25 cellular contexts compared by ENCODE assay signal in genomic region chr1:75588779-75589475, GRCh38. TPM values are rescaled to one million over a fixed set of nuclear protein-coding genes. Genes with fewer than 3 reads are reported as not detected.
"Had no signal": no experiment of that assay in that cellular context is flagged by ENCODE, and none has a peak within 500 bp of the region (broad histone marks: within the 10 kb centered on the region; RNA-seq: fewer than 3 reads in every experiment).

No MANE protein-coding gene starts in this region.

- ATAC-seq: activated CD8-positive, alpha-beta memory T cell treated with anti-CD3 and anti-CD28 coated beads, Interleukin-2, amount 10 ng/mL, durations not matched to agents 7 days and 5 days; activated T-helper 17 cell treated with anti-CD3 and anti-CD28 coated beads, Interleukin-2, amount 50 U/mL, for 72 hours; left ventricle myocardium superior; psoas muscle; right lobe of liver; T-helper 17 cell had no signal

- H3K36me3 ChIP-seq: colonic mucosa, right lobe of liver, thoracic aorta, upper lobe of left lung had no signal

- FAIRE-seq: frontal cortex, kidney, small intestine had no signal

- H3K9me3 ChIP-seq: colonic mucosa, right lobe of liver, thoracic aorta, upper lobe of left lung had no signal

- H3K4me3 Mint-ChIP-seq: activated CD4-positive, alpha-beta memory T cell treated with anti-CD3 and anti-CD28 coated beads, Interleukin-2, amount 10 ng/mL, durations not matched to agents 7 days and 5 days; activated CD8-positive, alpha-beta memory T cell treated with anti-CD3 and anti-CD28 coated beads, Interleukin-2, amount 10 ng/mL, durations not matched to agents 7 days and 5 days; activated naive CD8-positive, alpha-beta T cell treated with anti-CD3 and anti-CD28 coated beads for 36 hours; activated T-helper 17 cell treated with anti-CD3 and anti-CD28 coated beads, Interleukin-2, amount 50 U/mL, for 72 hours; brain; nephron progenitor cell; stimulated activated effector memory CD8-positive, alpha-beta T cell treated with anti-CD3 and anti-CD28 coated beads, Interleukin-12 subunit alpha, Interleukin-12 subunit beta, amount 100 ng/mL, for 72 hours; T-helper 17 cell had no signal

- H3K4me1 Mint-ChIP-seq: activated CD4-positive, alpha-beta memory T cell treated with anti-CD3 and anti-CD28 coated beads, Interleukin-2, amount 10 ng/mL, durations not matched to agents 7 days and 5 days; activated CD8-positive, alpha-beta memory T cell treated with anti-CD3 and anti-CD28 coated beads, Interleukin-2, amount 10 ng/mL, durations not matched to agents 7 days and 5 days; activated naive CD8-positive, alpha-beta T cell treated with anti-CD3 and anti-CD28 coated beads for 36 hours; activated T-helper 17 cell treated with anti-CD3 and anti-CD28 coated beads, Interleukin-2, amount 50 U/mL, for 72 hours; stimulated activated effector memory CD8-positive, alpha-beta T cell treated with anti-CD3 and anti-CD28 coated beads, Interleukin-12 subunit alpha, Interleukin-12 subunit beta, amount 100 ng/mL, for 72 hours; T-helper 17 cell had no signal

- H3K27ac ChIP-seq: colonic mucosa, psoas muscle, right lobe of liver, thoracic aorta, upper lobe of left lung had no signal

- H3K27me3 ChIP-seq: colonic mucosa, right lobe of liver, upper lobe of left lung had no signal

- H3K27ac Mint-ChIP-seq: activated CD4-positive, alpha-beta memory T cell treated with anti-CD3 and anti-CD28 coated beads, Interleukin-2, amount 10 ng/mL, durations not matched to agents 7 days and 5 days; activated CD8-positive, alpha-beta memory T cell treated with anti-CD3 and anti-CD28 coated beads, Interleukin-2, amount 10 ng/mL, durations not matched to agents 7 days and 5 days; activated naive CD8-positive, alpha-beta T cell treated with anti-CD3 and anti-CD28 coated beads for 36 hours; activated T-helper 17 cell treated with anti-CD3 and anti-CD28 coated beads, Interleukin-2, amount 50 U/mL, for 72 hours; brain; nephron progenitor cell; stimulated activated effector memory CD8-positive, alpha-beta T cell treated with anti-CD3 and anti-CD28 coated beads, Interleukin-12 subunit alpha, Interleukin-12 subunit beta, amount 100 ng/mL, for 72 hours; T-helper 17 cell had no signal

- H3K4me3 ChIP-seq: colonic mucosa, psoas muscle, right lobe of liver, thoracic aorta, upper lobe of left lung had no signal

- H3K4me1 ChIP-seq: colonic mucosa, psoas muscle, right lobe of liver, upper lobe of left lung had no signal

- H3K9me3 Mint-ChIP-seq: activated CD4-positive, alpha-beta memory T cell treated with anti-CD3 and anti-CD28 coated beads, Interleukin-2, amount 10 ng/mL, durations not matched to agents 7 days and 5 days had no signal

- DNase-seq: activated CD4-positive, alpha-beta memory T cell treated with anti-CD3 and anti-CD28 coated beads, Interleukin-2, amount 10 ng/mL, durations not matched to agents 7 days and 5 days; activated CD4-positive, alpha-beta T cell treated with anti-CD3 and anti-CD28 coated beads for 4 hours; activated CD8-positive, alpha-beta memory T cell treated with anti-CD3 and anti-CD28 coated beads, Interleukin-2, amount 10 ng/mL, durations not matched to agents 7 days and 5 days; activated naive CD4-positive, alpha-beta T cell; activated naive CD8-positive, alpha-beta T cell treated with anti-CD3 and anti-CD28 coated beads for 36 hours; amniotic stem cell; caudate nucleus; colonic mucosa; kidney; left ventricle myocardium superior; nephron progenitor cell; occipital lobe; psoas muscle; right lobe of liver; small intestine; stimulated activated CD4-positive, alpha-beta T cell treated with anti-CD3 and anti-CD28 coated beads, Interleukin-15, amount 100 ng/mL, for 24 hours; stimulated activated CD4-positive, alpha-beta T cell treated with anti-CD3 and anti-CD28 coated beads, Interleukin-4, amount 100 ng/mL, for 1 hour; T-helper 17 cell; upper lobe of left lung had no signal

- H3K36me3 Mint-ChIP-seq: activated CD8-positive, alpha-beta memory T cell treated with anti-CD3 and anti-CD28 coated beads, Interleukin-2, amount 10 ng/mL, durations not matched to agents 7 days and 5 days; activated naive CD8-positive, alpha-beta T cell treated with anti-CD3 and anti-CD28 coated beads for 36 hours; stimulated activated effector memory CD8-positive, alpha-beta T cell treated with anti-CD3 and anti-CD28 coated beads, Interleukin-12 subunit alpha, Interleukin-12 subunit beta, amount 100 ng/mL, for 72 hours had no signal

- H3K27me3 Mint-ChIP-seq: activated CD4-positive, alpha-beta memory T cell treated with anti-CD3 and anti-CD28 coated beads, Interleukin-2, amount 10 ng/mL, durations not matched to agents 7 days and 5 days; brain had no signal

RNA-seq across cellular contexts. Expression of gene SLC44A5, which starts 22.0 kb away (rescaled TPM):
- total RNA-seq: myocyte had no signal
